26 cellular contexts compared by ENCODE assay signal in genomic region chr1:50172299-50172698, GRCh38.
"Had no signal": no experiment of that assay in that cellular context is flagged by ENCODE, and none has a peak within 500 bp of the region (broad histone marks: within the 10 kb centered on the region; RNA-seq: fewer than 3 reads in every experiment).

No MANE protein-coding gene starts in this region.

- H3K4me1 ChIP-seq: stomach, suprapubic skin, testis, thyroid gland, tibial artery, tibial nerve, transverse colon, upper lobe of left lung, upper lobe of right lung, uterus, vagina had no signal

- H3K36me3 ChIP-seq: stomach, suprapubic skin, thoracic aorta, thyroid gland, tibial artery, tibial nerve, transverse colon, upper lobe of left lung, upper lobe of right lung, uterus, vagina had no signal

- DNase-seq: stimulated activated CD4-positive, alpha-beta T cell treated with anti-CD3 and anti-CD28 coated beads, Interleukin-2, amount 100 ng/mL, for 48 hours; stimulated activated CD4-positive, alpha-beta T cell treated with anti-CD3 and anti-CD28 coated beads, Interleukin-4, amount 100 ng/mL, for 1 hour; stimulated activated CD4-positive, alpha-beta T cell treated with anti-CD3 and anti-CD28 coated beads, Interleukin-4, amount 100 ng/mL, for 24 hours; stimulated activated CD4-positive, alpha-beta T cell treated with anti-CD3 and anti-CD28 coated beads, Interleukin-4, amount 100 ng/mL, for 4 hours; stimulated activated CD8-positive, alpha-beta memory T cell treated with anti-CD3 and anti-CD28 coated beads, Interleukin-4, amount 100 ng/mL, for 48 hours; stimulated activated naive B cell treated with anti-CD40 and anti-IgM and Interleukin-4, amounts not matched to agents 10 μg/mL and 1 μg/mL and 100 μg/mL, for 72 hours; stimulated activated naive CD4-positive, alpha-beta T cell; stimulated activated naive CD4-positive, alpha-beta T cell treated with Interleukin-2 at 50 U/mL for 16 hours; stimulated activated naive CD8-positive, alpha-beta T cell treated with anti-CD3 and anti-CD28 coated beads, Interleukin-15, amount 100 ng/mL, for 72 hours; stimulated activated naive CD8-positive, alpha-beta T cell treated with anti-CD3 and anti-CD28 coated beads, Interleukin-15, Interleukin-2, amounts not matched to agents 100 U/mL and 50 U/mL, for 24 hours; stomach; substantia nigra; testis; thyroid gland; tibial artery; transverse colon; trophoblast cell; upper lobe of left lung; upper lobe of right lung; uterus had no signal

- H3K27ac ChIP-seq: stomach, suprapubic skin, testis, thoracic aorta, thyroid gland, tibial artery, tibial nerve, transverse colon, upper lobe of left lung, upper lobe of right lung, uterus, vagina had no signal

- ATAC-seq: stimulated activated effector memory CD8-positive, alpha-beta T cell treated with anti-CD3 and anti-CD28 coated beads, Interleukin-12 subunit alpha, Interleukin-12 subunit beta, amount 100 ng/mL, for 72 hours; stimulated activated memory B cell treated with anti-CD40 and anti-IgM and Interleukin-4, amounts not matched to agents 10 μg/mL and 1 μg/mL and 100 μg/mL, for 72 hours; stimulated activated naive B cell treated with anti-CD40 and anti-IgM and Interleukin-4, amounts not matched to agents 10 μg/mL and 1 μg/mL and 100 μg/mL, for 72 hours; stimulated activated naive CD8-positive, alpha-beta T cell treated with anti-CD3 and anti-CD28 coated beads, Interleukin-15, amount 100 ng/mL, for 72 hours; stimulated activated naive CD8-positive, alpha-beta T cell treated with anti-CD3 and anti-CD28 coated beads, Interleukin-15, Interleukin-2, amounts not matched to agents 100 U/mL and 50 U/mL, for 24 hours; upper lobe of right lung had no signal

- H3K4me3 ChIP-seq: stomach, suprapubic skin, testis, thoracic aorta, thyroid gland, tibial artery, tibial nerve, transverse colon, upper lobe of left lung, upper lobe of right lung, uterus, vagina had no signal

- H3K27me3 ChIP-seq: suprapubic skin, testis, thyroid gland, tibial nerve, transverse colon, upper lobe of left lung, upper lobe of right lung, uterus, vagina had no signal

- H3K9me3 ChIP-seq: stomach, suprapubic skin, testis, thoracic aorta, thyroid gland, tibial artery, tibial nerve, transverse colon, upper lobe of left lung, upper lobe of right lung, uterus, vagina had no signal
